Comparison of ENCODE assay signal across 14 cellular contexts in the genomic region with DNA sequence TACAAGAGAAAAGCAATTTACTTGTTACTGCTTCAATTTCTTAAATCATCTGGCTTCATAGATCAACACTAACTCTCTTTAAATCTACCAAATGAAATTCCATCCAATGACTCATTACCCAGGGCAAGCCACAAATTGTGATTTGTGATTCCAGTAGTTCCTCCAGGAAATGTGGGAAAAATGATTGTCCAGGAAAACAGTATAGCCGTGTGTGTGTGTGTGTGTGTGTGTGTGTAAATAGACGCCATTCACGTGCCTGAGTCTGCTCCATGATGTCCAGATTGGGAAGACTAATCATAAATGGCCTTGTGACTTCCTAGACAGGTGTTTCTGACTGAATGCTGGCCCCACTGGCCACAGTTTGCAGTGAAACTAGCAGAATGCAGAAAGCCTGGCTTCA.
DNase-seq lines count a peak whose midpoint lies in the region; TF ChIP-seq lines count a peak whose summit lies in the region.
"Had no signal": no experiment of that assay in that cellular context is flagged by ENCODE, and none has a peak within 500 bp of the region (broad histone marks: within the 10 kb centered on the region; RNA-seq: fewer than 3 reads in every experiment).

No MANE protein-coding gene starts in this region.

- H3K27ac ChIP-seq in PC-9 (peak overlapping the region; percentile 28), mucosa of rectum (ENCODE audit: low read depth in 2 of 2, low read length in 2 of 2) (peak overlapping the region; percentile 25 to 39)

- CTCF ChIA-PET in PC-9 (lab: Charles Lee): no interaction called here

- no peak overlapping the region for H3K4me3 ChIP-seq in PC-9
- no peak overlapping the region for H3K4me3 ChIP-seq in mucosa of rectum (ENCODE audit: low read length in 2 of 2)
- H3K4me3 ChIP-seq in H7 (ENCODE audit: insufficient read depth, low read depth, low read length): no peak overlapping the region

- DNase-seq in DMS53 (lab: John Stamatoyannopoulos, UW): peak; percentile 52
- DNase-seq in PC-9: peak; percentile 6 to 74
- no peak for DNase-seq in endothelial cell (ENCODE audit: low spot score)
- no peak for DNase-seq in activated T-helper 2 cell treated with anti-CD3 and anti-CD28 coated beads, Interferon-gamma antibody, Interleukin-2, Interleukin-4, amounts not matched to agents 10 μg/mL and 5 μg/mL and 100 μg/mL, durations not matched to agents 14 hours and 24 hours and 36 hours (ENCODE audit: low spot score)
- no peak for DNase-seq in pons (ENCODE audit: low spot score)
- DNase-seq in H7: no peak
- no peak for DNase-seq in amygdala (lab: John Stamatoyannopoulos, UW)
- DNase-seq: activated CD4-positive, alpha-beta T cell treated with anti-CD3 and anti-CD28 coated beads, Interleukin-2, amount 10 ng/mL, durations not matched to agents 7 days and 5 days; cerebellar nuclear complex; HCEC 1CT; KG1; NCI-H2081 had no signal

- TF ChIP-seq CTCF in PC-9 (conservative IDR thresholded peaks at IDR 0.05) (no peak), endothelial cell (IDR thresholded peaks at IDR 0.05; ENCODE audit: unreplicated experiment) (no peak)

- H4K20me1 ChIP-seq in PC-9 (ENCODE audit: insufficient read depth): no peaks in the 10 kb centered on the region; the same call in 1 of the 2 replicates

- H3K9me2 ChIP-seq in PC-9 (ENCODE audit: insufficient read depth): no peaks in the 10 kb centered on the region

- H3K27me3 Mint-ChIP-seq in endothelial cell (ENCODE audit: unreplicated experiment): no peaks in the 10 kb centered on the region
- H3K27me3 Mint-ChIP-seq in activated T-helper 2 cell treated with anti-CD3 and anti-CD28 coated beads, Interferon-gamma antibody, Interleukin-2, Interleukin-4, amounts not matched to agents 10 μg/mL and 5 μg/mL and 100 μg/mL, durations not matched to agents 14 hours and 24 hours and 36 hours (ENCODE audit: low read depth): peaks cover 3% of the 10 kb centered on the region

- no peak overlapping the region for H3K4me3 Mint-ChIP-seq in endothelial cell (ENCODE audit: unreplicated experiment)
- H3K4me3 Mint-ChIP-seq in activated T-helper 2 cell treated with anti-CD3 and anti-CD28 coated beads, Interferon-gamma antibody, Interleukin-2, Interleukin-4, amounts not matched to agents 10 μg/mL and 5 μg/mL and 100 μg/mL, durations not matched to agents 14 hours and 24 hours and 36 hours (ENCODE audit: low read depth): no peak overlapping the region
- H3K4me3 Mint-ChIP-seq: activated CD4-positive, alpha-beta T cell treated with anti-CD3 and anti-CD28 coated beads, Interleukin-2, amount 10 ng/mL, durations not matched to agents 7 days and 5 days; T-helper 1 cell treated with Interleukin-12 subunit alpha and Interleukin-12 subunit beta and Interleukin-4 antibody, amounts not matched to agents 30 μg/mL and 1 μg/mL, for 36 hours had no signal

- no peaks in the 10 kb centered on the region for H3K36me3 ChIP-seq in PC-9 (ENCODE audit: low read depth)
- no peaks in the 10 kb centered on the region for H3K36me3 ChIP-seq in mucosa of rectum (ENCODE audit: control insufficient read depth in 2 of 2, insufficient read depth in 2 of 2, low read length in 2 of 2)
- H3K36me3 ChIP-seq in H7 (replicated peaks; ENCODE audit: control insufficient read depth, insufficient read depth, low read length): no peaks in the 10 kb centered on the region

- H3K27ac Mint-ChIP-seq in endothelial cell (ENCODE audit: unreplicated experiment): peak overlapping the region; percentile 63
- no peak overlapping the region for H3K27ac Mint-ChIP-seq in activated T-helper 2 cell treated with anti-CD3 and anti-CD28 coated beads, Interferon-gamma antibody, Interleukin-2, Interleukin-4, amounts not matched to agents 10 μg/mL and 5 μg/mL and 100 μg/mL, durations not matched to agents 14 hours and 24 hours and 36 hours
- H3K27ac Mint-ChIP-seq: activated CD4-positive, alpha-beta T cell treated with anti-CD3 and anti-CD28 coated beads, Interleukin-2, amount 10 ng/mL, durations not matched to agents 7 days and 5 days; T-helper 1 cell treated with Interleukin-12 subunit alpha and Interleukin-12 subunit beta and Interleukin-4 antibody, amounts not matched to agents 30 μg/mL and 1 μg/mL, for 36 hours had no signal

- H3K9ac ChIP-seq in mucosa of rectum (ENCODE audit: low read depth in 1 of 2, low read length in 2 of 2): no peak overlapping the region

- no peaks in the 10 kb centered on the region for H3K36me3 Mint-ChIP-seq in endothelial cell (ENCODE audit: low read depth, unreplicated experiment)
- no peaks in the 10 kb centered on the region for H3K36me3 Mint-ChIP-seq in activated T-helper 2 cell treated with anti-CD3 and anti-CD28 coated beads, Interferon-gamma antibody, Interleukin-2, Interleukin-4, amounts not matched to agents 10 μg/mL and 5 μg/mL and 100 μg/mL, durations not matched to agents 14 hours and 24 hours and 36 hours (ENCODE audit: low read depth)

- no peaks in the 10 kb centered on the region for H3K27me3 ChIP-seq in PC-9 (ENCODE audit: insufficient read depth, low read depth)
- H3K27me3 ChIP-seq in mucosa of rectum (ENCODE audit: control insufficient read depth in 2 of 2, insufficient read depth in 2 of 2, low read length in 2 of 2): peaks cover 5% of the 10 kb centered on the region in 2 donors
- H3K27me3 ChIP-seq in H7 (ENCODE audit: control insufficient read depth, insufficient read depth, low read length): no peaks in the 10 kb centered on the region

- BruUV-seq in PC-9 (replicated peaks; lab: Mats Ljungman, UMichigan): no TSS peak

- H3K4me2 ChIP-seq in PC-9: peak overlapping the region; percentile 39

- H2AFZ ChIP-seq in PC-9: no peak overlapping the region

- no peaks in the 10 kb centered on the region for H3K9me3 Mint-ChIP-seq in endothelial cell (ENCODE audit: unreplicated experiment)
- H3K9me3 Mint-ChIP-seq in activated T-helper 2 cell treated with anti-CD3 and anti-CD28 coated beads, Interferon-gamma antibody, Interleukin-2, Interleukin-4, amounts not matched to agents 10 μg/mL and 5 μg/mL and 100 μg/mL, durations not matched to agents 14 hours and 24 hours and 36 hours: no peaks in the 10 kb centered on the region
- H3K9me3 Mint-ChIP-seq: activated CD4-positive, alpha-beta T cell treated with anti-CD3 and anti-CD28 coated beads, Interleukin-2, amount 10 ng/mL, durations not matched to agents 7 days and 5 days; T-helper 1 cell treated with Interleukin-12 subunit alpha and Interleukin-12 subunit beta and Interleukin-4 antibody, amounts not matched to agents 30 μg/mL and 1 μg/mL, for 36 hours had no signal

- H3F3A ChIP-seq in PC-9 (ENCODE audit: insufficient read depth, low read depth): peaks cover 14% of the 10 kb centered on the region; the same call in 1 of the 2 replicates

- H3K4me1 Mint-ChIP-seq in endothelial cell (ENCODE audit: unreplicated experiment): peaks cover 23% of the 10 kb centered on the region
- no peaks in the 10 kb centered on the region for H3K4me1 Mint-ChIP-seq in activated T-helper 2 cell treated with anti-CD3 and anti-CD28 coated beads, Interferon-gamma antibody, Interleukin-2, Interleukin-4, amounts not matched to agents 10 μg/mL and 5 μg/mL and 100 μg/mL, durations not matched to agents 14 hours and 24 hours and 36 hours (ENCODE audit: low read depth)
- H3K4me1 Mint-ChIP-seq: activated CD4-positive, alpha-beta T cell treated with anti-CD3 and anti-CD28 coated beads, Interleukin-2, amount 10 ng/mL, durations not matched to agents 7 days and 5 days had no signal

- intact Hi-C loops in PC-9 (cut with micrococcal nuclease; ENCODE audit: unreplicated experiment): loop anchor here (10.0 kb wide), 1 partner anchor 118 kb away; the partner anchor contains the start of gene HS6ST2
- intact Hi-C loops in activated T-helper 2 cell treated with anti-CD3 and anti-CD28 coated beads, Interferon-gamma antibody, Interleukin-2, Interleukin-4, amounts not matched to agents 10 μg/mL and 5 μg/mL and 100 μg/mL, durations not matched to agents 14 hours and 24 hours and 36 hours (cut with micrococcal nuclease): no loop called here

- H3K9me3 ChIP-seq in PC-9 (ENCODE audit: insufficient read depth, low read depth): no peaks in the 10 kb centered on the region
- no peaks in the 10 kb centered on the region for H3K9me3 ChIP-seq in mucosa of rectum (ENCODE audit: control insufficient read depth in 2 of 2, low read length in 2 of 2)

- POLR2A ChIA-PET in PC-9 (lab: Charles Lee; ENCODE audit: unreplicated experiment): no interaction called here

- H3K4me1 ChIP-seq in PC-9 (replicated peaks; ENCODE audit: insufficient read depth): peaks cover 30% of the 10 kb centered on the region
- H3K4me1 ChIP-seq in mucosa of rectum (ENCODE audit: control insufficient read depth in 2 of 2, insufficient read depth in 2 of 2, low read length in 2 of 2): peaks cover 0 to 6% of the 10 kb centered on the region in 2 donors

- H3K79me2 ChIP-seq in PC-9 (ENCODE audit: low read depth): peaks cover 19% of the 10 kb centered on the region; the same call in 1 of the 2 replicates

Comparison
In these comparisons a context has a peak if more than half of its experiments do, and no peak if none do; other contexts are left out.
1. DNase-seq: peak in DMS53 (single experiment) and PC-9 (2 of 2); none in endothelial cell (single experiment), activated T-helper 2 cell treated with anti-CD3 and anti-CD28 coated beads, Interferon-gamma antibody, Interleukin-2, Interleukin-4, amounts not matched to agents 10 μg/mL and 5 μg/mL and 100 μg/mL, durations not matched to agents 14 hours and 24 hours and 36 hours (single experiment), pons (single experiment), H7 (single experiment) and amygdala (0 of 56).